ENCODE assay signal across 6 cellular contexts in the genomic region with DNA sequence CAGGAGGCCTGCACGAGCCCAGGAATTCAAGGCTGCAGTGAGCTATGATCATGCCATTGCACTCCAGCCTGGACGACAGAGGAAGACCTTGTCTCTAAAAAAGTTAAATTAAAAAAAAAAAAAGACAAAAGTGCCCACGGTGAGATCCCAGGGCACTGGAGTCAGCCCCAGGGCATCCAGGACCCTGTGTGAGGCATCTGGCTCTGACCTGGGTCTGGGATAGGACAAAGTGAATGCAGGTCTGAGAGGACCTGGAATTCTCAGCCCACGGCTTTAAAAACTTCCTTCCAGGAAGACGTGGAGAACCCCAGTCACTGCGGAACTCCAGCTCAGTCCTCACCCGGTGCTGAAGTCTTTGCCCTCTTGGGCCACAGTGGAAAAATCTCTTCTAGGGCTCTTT.
"Had no signal": no experiment of that assay in that cellular context is flagged by ENCODE, and none has a peak within 500 bp of the region (broad histone marks: within the 10 kb centered on the region; RNA-seq: fewer than 3 reads in every experiment).

No MANE protein-coding gene starts in this region.

- DNase-seq: GM23248, GOT3, H7, H9, HCEC 1CT, HFFc6 had no signal
